ENCODE assay signal across 15 cellular contexts in the genomic region with DNA sequence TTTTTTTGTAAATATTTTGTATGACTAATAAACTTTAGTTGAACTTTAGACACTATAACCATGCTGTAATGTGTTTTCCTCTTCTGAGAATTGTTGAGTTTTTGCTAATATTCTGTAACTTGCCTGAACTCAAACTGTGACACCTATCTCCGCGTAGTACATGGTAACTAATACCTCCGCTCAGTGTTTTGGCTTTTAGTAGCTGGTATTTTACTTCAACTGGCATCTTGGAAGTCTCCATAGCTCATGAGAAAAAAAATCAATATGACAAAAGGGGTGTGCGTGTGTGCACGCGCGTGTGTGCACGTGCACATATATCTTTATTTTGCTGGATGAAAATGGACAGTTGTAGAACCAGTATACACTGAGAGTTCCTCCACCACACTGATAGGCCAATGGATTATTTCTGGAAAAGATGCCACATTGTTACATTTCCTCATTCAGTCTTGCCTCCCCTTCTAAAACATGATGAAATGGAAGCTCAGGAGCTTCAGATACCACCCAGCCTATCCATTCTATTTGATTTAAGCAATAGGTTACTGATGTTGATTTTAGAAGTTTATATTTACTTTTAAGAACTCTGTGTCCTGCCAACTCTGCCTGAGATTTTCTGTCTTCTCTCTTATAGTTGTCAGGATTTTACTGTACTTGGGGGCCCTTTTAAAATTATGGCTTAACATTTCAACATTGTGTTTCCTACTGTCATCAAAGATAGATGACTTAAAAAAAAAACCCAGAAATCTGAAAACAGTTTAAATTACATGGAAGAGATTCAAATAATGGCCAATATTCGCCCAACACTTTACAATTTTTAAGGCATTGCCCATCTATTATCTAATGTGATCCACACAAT. TPM values are rescaled to one million over a fixed set of nuclear protein-coding genes. Genes with fewer than 3 reads are reported as not detected.
A peak's percentile ranks its signal among the peaks of the same experiment; 100 is the strongest.
DNase-seq lines count a peak whose midpoint lies in the region; ATAC-seq, FAIRE-seq and TF ChIP-seq lines count a peak whose summit lies in the region.
"Had no signal": no experiment of that assay in that cellular context is flagged by ENCODE, and none has a peak within 500 bp of the region (broad histone marks: within the 10 kb centered on the region; RNA-seq: fewer than 3 reads in every experiment).

No MANE protein-coding gene starts in this region.

- H3F3A ChIP-seq in GM23338 (replicated peaks; ENCODE audit: low read depth) = no peaks in the 10 kb centered on the region

- H2AFZ ChIP-seq in GM23338 (0 out of 2 replicates have a peak overlapping the region, but pooled peaks have one; percentile 18), HepG2 (ENCODE audit: low read length) (peak overlapping the region; percentile 48)
- H2AFZ ChIP-seq: GM23248 had no signal

- H3K9me2 ChIP-seq in GM23338 (ENCODE audit: insufficient read depth) = no peaks in the 10 kb centered on the region

- ATAC-seq in GM23338 (no peak), WTC11 (no peak), HepG2 (peak; percentile 99), Right ventricle myocardium inferior (no peak)

- POLR2A ChIA-PET in WTC11 (lab: Charles Lee) = no interaction called here
- POLR2A ChIA-PET in HepG2 (lab: Yijun Ruan, JAX) = interaction anchor here (0.8 to 4.4 kb wide), 10 partner anchors 11 to 138 kb away, joined by 3 to 58 read pairs (median 8); a partner anchor contains a TSS

- peak overlapping the region; percentile 52 for H3K9ac ChIP-seq in HepG2 (ENCODE audit: insufficient read depth, low read depth, low read length)
- H3K9ac ChIP-seq in kidney (ENCODE audit: low read length in 2 of 2) = no peak overlapping the region
- H3K9ac ChIP-seq: BLaER1, GM23248 had no signal

- no peaks in the 10 kb centered on the region for H3K9me3 Mint-ChIP-seq in GM23338
- H3K9me3 Mint-ChIP-seq in WTC11 = peaks cover 3% of the 10 kb centered on the region; the same call in 1 of the 2 replicates
- H3K9me3 Mint-ChIP-seq: H9 had no signal

- in situ Hi-C loops in HepG2 (cut with HindIII; ENCODE audit: extremely low pct_ligation_motif_present, low pct_unique_long_range_greater_than_20kb) = no loop called here

- H3K27me3 ChIP-seq in GM23338 (ENCODE audit: insufficient read depth) (no peaks in the 10 kb centered on the region), HepG2 (ENCODE audit: control insufficient read depth in 1 of 2, insufficient read depth in 2 of 2, low read length in 2 of 2) (no peaks in the 10 kb centered on the region)
- H3K27me3 ChIP-seq: BLaER1 had no signal

- H3K36me3 ChIP-seq in GM23338 (ENCODE audit: insufficient read depth) (no peaks in the 10 kb centered on the region), HepG2 (replicated peaks in 1 of 2; ENCODE audit: control insufficient read depth in 1 of 2, insufficient read depth in 2 of 2, low read length in 2 of 2) (no peaks in the 10 kb centered on the region), kidney (ENCODE audit: control insufficient read depth in 1 of 2, insufficient read depth in 2 of 2, low read length in 2 of 2) (no peaks in the 10 kb centered on the region)
- H3K36me3 ChIP-seq: BLaER1 had no signal

- DNase-seq in GM23338 (ENCODE audit: low spot score) (no peak), WTC11 (ENCODE audit: low spot score) (no peak), HepG2 (ENCODE audit: low spot score) (peak; percentile 91), Right ventricle myocardium inferior (ENCODE audit: missing footprints) (no peak), AG08396 (ENCODE audit: low spot score) (no peak), kidney (no peak)
- no peak for DNase-seq in activated naive CD4-positive, alpha-beta T cell (lab: John Stamatoyannopoulos, UW)
- DNase-seq: AML-193; CD4-positive, CD25-positive, alpha-beta regulatory T cell; DMS53; GF-D8; GM23248; H9; IMR-90 had no signal

- FAIRE-seq in HepG2 (lab: Jason Lieb, UNC) (peak; percentile 50), kidney (lab: Jason Lieb, UNC) (no peak)

- peaks cover 8% of the 10 kb centered on the region; the same call in 1 of the 2 replicates for H3K9me3 ChIP-seq in HepG2 (ENCODE audit: low read length)
- H3K9me3 ChIP-seq in kidney (ENCODE audit: control insufficient read depth in 1 of 2, low read length in 2 of 2) = peaks cover 0 to 6% of the 10 kb centered on the region in 2 donors
- H3K9me3 ChIP-seq: BLaER1 had no signal

- TF ChIP-seq EP300 in HepG2 (IDR thresholded peaks at IDR 0.05; ENCODE audit: low read depth in 2 of 2, low read length in 2 of 2) (peak in 1 of 2 experiments; percentile 88; a peak in 2 of 4 replicates), HepG2 (CRISPR knock-in tag; IDR thresholded peaks at IDR 0.05; ENCODE audit: borderline replicate concordance) (peak; percentile 53; the same call in 1 of the 2 replicates)

- H3K27ac Mint-ChIP-seq in GM23338 (no peak overlapping the region), WTC11 (no peak overlapping the region)
- H3K27ac Mint-ChIP-seq: CD4-positive, CD25-positive, alpha-beta regulatory T cell; H9 had no signal

- no peaks in the 10 kb centered on the region for H3K27me3 Mint-ChIP-seq in GM23338 (ENCODE audit: insufficient read depth, low read depth, poor library complexity)
- no peaks in the 10 kb centered on the region for H3K27me3 Mint-ChIP-seq in WTC11 (ENCODE audit: low read depth)
- H3K27me3 Mint-ChIP-seq: CD4-positive, CD25-positive, alpha-beta regulatory T cell had no signal

- peak; percentile 41; the same call in 1 of the 2 replicates for TF ChIP-seq RAD21 in HepG2 (CRISPR knock-in tag; IDR thresholded peaks at IDR 0.05)

- TF ChIP-seq POLR2A in HepG2 (IDR thresholded peaks at IDR 0.05; ENCODE audit: insufficient read depth in 1 of 2, low read depth in 2 of 2, low read length in 2 of 2) = no peak

- intact Hi-C loops in HepG2 (cut with micrococcal nuclease; ENCODE audit: unreplicated experiment) = loop anchor here (2.0 kb wide), 1 partner anchor 13 kb away; no protein-coding TSS in a partner anchor
- intact Hi-C loops in Right ventricle myocardium inferior (cut with DNase I) = no loop called here
- intact Hi-C loops in kidney (cut with DNase I) = no loop called here

- H3K27ac ChIP-seq in GM23338 (ENCODE audit: low read depth) (no peak overlapping the region), HepG2 (ENCODE audit: extremely low read length, insufficient read depth, low read length) (peak overlapping the region; percentile 84), kidney (ENCODE audit: low read depth in 2 of 2, low read length in 2 of 2) (no peak overlapping the region)
- H3K27ac ChIP-seq: BLaER1, GM23248 had no signal

- no peaks in the 10 kb centered on the region for H3K4me1 ChIP-seq in GM23338 (ENCODE audit: insufficient read depth)
- H3K4me1 ChIP-seq in HepG2 (ENCODE audit: insufficient read depth, low read length) = peaks cover 43% of the 10 kb centered on the region
- no peaks in the 10 kb centered on the region for H3K4me1 ChIP-seq in kidney (ENCODE audit: control insufficient read depth in 1 of 2, insufficient read depth in 1 of 2, low read depth in 1 of 2, low read length in 2 of 2)
- H3K4me1 ChIP-seq: BLaER1 had no signal

- H3K79me2 ChIP-seq in GM23338 (replicated peaks; ENCODE audit: insufficient read depth) = no peaks in the 10 kb centered on the region
- no peaks in the 10 kb centered on the region for H3K79me2 ChIP-seq in HepG2 (ENCODE audit: insufficient read depth, low read length)

- 38% methylated on average over 9 of the region's 9 CpGs for WGBS in HepG2 (ENCODE audit: low lambda C conversion rate)

- TF ChIP-seq CTCF in GM23338 (conservative IDR thresholded peaks at IDR 0.05; ENCODE audit: low read depth in 2 of 2) = no peak
- TF ChIP-seq CTCF in WTC11 (IDR thresholded peaks at IDR 0.05) = no peak
- no peak for TF ChIP-seq CTCF in HepG2 (CRISPR knock-in tag; IDR thresholded peaks at IDR 0.05)
- no peak for TF ChIP-seq CTCF in kidney (IDR thresholded peaks at IDR 0.05; ENCODE audit: borderline replicate concordance, extremely low read depth, insufficient read depth)

- H3K4me3 Mint-ChIP-seq in GM23338 (no peak overlapping the region), WTC11 (no peak overlapping the region)
- H3K4me3 Mint-ChIP-seq: CD4-positive, CD25-positive, alpha-beta regulatory T cell; H9 had no signal

- no TSS peak for BruUV-seq in HepG2 (replicated peaks; lab: Mats Ljungman, UMichigan)

- no peaks in the 10 kb centered on the region for H3K4me1 Mint-ChIP-seq in GM23338
- no peaks in the 10 kb centered on the region for H3K4me1 Mint-ChIP-seq in WTC11
- H3K4me1 Mint-ChIP-seq: CD4-positive, CD25-positive, alpha-beta regulatory T cell; H9 had no signal

- CTCF ChIA-PET in WTC11 (lab: Charles Lee) (no interaction called here), HepG2 (lab: Yijun Ruan, JAX; ENCODE audit: low intra/inter-chr PET ratio, low total read pairs) (no interaction called here)

- H4K20me1 ChIP-seq in GM23338 (replicated peaks; ENCODE audit: insufficient read depth) (no peaks in the 10 kb centered on the region), HepG2 (ENCODE audit: insufficient read depth, low read length) (no peaks in the 10 kb centered on the region)
- H4K20me1 ChIP-seq: BLaER1 had no signal

- H3K4me3 ChIP-seq in GM23338 (no peak overlapping the region), HepG2 (replicated peaks in 1 of 3; ENCODE audit: insufficient read depth in 1 of 3, low read depth in 2 of 3, low read length in 3 of 3) (peak overlapping the region in 2 of 3 experiments; percentile 27 to 55; a peak in 3 of 6 replicates), kidney (ENCODE audit: low read length in 2 of 2) (no peak overlapping the region)
- H3K4me3 ChIP-seq: BLaER1, GM23248 had no signal

- H3K36me3 Mint-ChIP-seq in GM23338 (ENCODE audit: low read depth) (no peaks in the 10 kb centered on the region), WTC11 (no peaks in the 10 kb centered on the region)
- H3K36me3 Mint-ChIP-seq: CD4-positive, CD25-positive, alpha-beta regulatory T cell had no signal

- H3K4me2 ChIP-seq in GM23338 (no peak overlapping the region), HepG2 (ENCODE audit: low read depth, low read length) (peak overlapping the region; percentile 77)
- H3K4me2 ChIP-seq: BLaER1 had no signal

RNA-seq across cellular contexts. Expression of a gene that starts 16.3 kb away (rescaled TPM):
- total RNA-seq in GM23338 (2014; rRNA removed; shearing (Covaris generic)) = 4.9 and 7.7 TPM in 2 replicates
- polyA plus RNA-seq in GM23338 (2016; fragmentation: Nextera tagmentation; extraction: Ambion mirVana) (1.3 and 1.8 TPM in 2 replicates), HepG2 (2011; rRNA removed) (176 and 249 TPM in 2 replicates), kidney (ENCODE audit: insufficient read depth, low read depth, low replicate concordance) (2.6 TPM)
- total RNA-seq in WTC11 (2021) (3.3 to 6.1 TPM (median 5.3 TPM) in 3 replicates), HepG2 (2016; rRNA removed; fragmentation: Illumina TruSeq; extraction: Trizol) (83.6 and 129 TPM in 2 replicates), Right ventricle myocardium inferior (2.9 TPM), kidney (32.8 TPM)
- total RNA-seq in HepG2 (2016; cell fraction: cytosol; rRNA removed; fragmentation: Illumina TruSeq; extraction: Trizol; ENCODE audit: low read depth) = 12.9 and 13.3 TPM in 2 replicates
- 76.7 and 125 TPM in 2 replicates for total RNA-seq in HepG2 (2016; cell fraction: insoluble cytoplasmic fraction; rRNA removed; fragmentation: Illumina TruSeq; extraction: Trizol)
- 29.0 and 33.2 TPM in 2 replicates for total RNA-seq in HepG2 (2016; cell fraction: membrane; rRNA removed; fragmentation: Illumina TruSeq; extraction: Trizol)
- total RNA-seq in HepG2 (2016; cell fraction: nucleus; rRNA removed; fragmentation: Illumina TruSeq; extraction: Trizol) = 271 and 292 TPM in 2 replicates
- 115 and 131 TPM in 2 replicates for polyA plus RNA-seq in HepG2 (2011; cell fraction: cytosol; rRNA removed)
- 148 and 157 TPM in 2 replicates for polyA plus RNA-seq in HepG2 (2011; cell fraction: nucleus; rRNA removed)
- polyA plus RNA-seq in HepG2 (2012) = 116 and 147 TPM in 2 replicates
- polyA plus RNA-seq in HepG2 (2016; cell fraction: cytosol; fragmentation: Illumina TruSeq; extraction: Trizol; ENCODE audit: low read depth) = 1.8 TPM in 2 replicates
- 38.7 and 42.8 TPM in 2 replicates for polyA plus RNA-seq in HepG2 (2016; cell fraction: insoluble cytoplasmic fraction; fragmentation: Illumina TruSeq; extraction: Trizol; ENCODE audit: low read depth)
- 5.0 and 5.8 TPM in 2 replicates for polyA plus RNA-seq in HepG2 (2016; cell fraction: membrane; fragmentation: Illumina TruSeq; extraction: Trizol; ENCODE audit: low read depth)
- polyA plus RNA-seq in HepG2 (2016; cell fraction: nucleus; fragmentation: Illumina TruSeq; extraction: Trizol; ENCODE audit: insufficient read depth, low read depth) = 110 and 113 TPM in 2 replicates
- polyA minus RNA-seq in HepG2 (2011; rRNA and poly(A)+ RNA removed; ENCODE audit: low replicate concordance) = 75.0 and 703 TPM in 2 replicates
- polyA minus RNA-seq in HepG2 (2011; cell fraction: cytosol; rRNA and poly(A)+ RNA removed) = 216 and 224 TPM in 2 replicates
- polyA minus RNA-seq in HepG2 (2011; cell fraction: nucleus; rRNA and poly(A)+ RNA removed) = 1,103 and 1,189 TPM in 2 replicates
- polyA plus RNA-seq: CD4-positive, CD25-positive, alpha-beta regulatory T cell had no signal

Comparison
In these comparisons a context has a peak if more than half of its experiments do, and no peak if none do; other contexts are left out.
1. H3K4me3 ChIP-seq: peak in HepG2 (2 of 3); none in GM23338 (single experiment) and kidney (0 of 2).